ENCODE assay signal across 8 cellular contexts in genomic region chr7:113085781-113086390, GRCh38. TPM values are rescaled to one million over a fixed set of nuclear protein-coding genes. Genes with fewer than 3 reads are reported as not detected.
DNase-seq lines count a peak whose midpoint lies in the region; ATAC-seq, FAIRE-seq and TF ChIP-seq lines count a peak whose summit lies in the region.

No MANE protein-coding gene starts in this region.

- H3K4me2 ChIP-seq in keratinocyte (ENCODE audit: control insufficient read depth, extremely low read depth, insufficient read depth, low read depth, low read length): peak overlapping the region; percentile 92

- no peaks in the 10 kb centered on the region for H4K20me1 ChIP-seq in keratinocyte (ENCODE audit: control insufficient read depth, extremely low read depth, insufficient read depth, low read length)

- TF ChIP-seq CTCF in keratinocyte (optimal IDR thresholded peaks at IDR 0.05 in 1 of 3, IDR thresholded peaks at IDR 0.05 in 1 of 3, conservative IDR thresholded peaks at IDR 0.05 in 1 of 3; ENCODE audit: extremely low read depth in 1 of 3, insufficient read depth in 2 of 3, low read length in 3 of 3) (no peak), upper lobe of left lung (IDR thresholded peaks at IDR 0.05) (no peak), D721Med (IDR thresholded peaks at IDR 0.05; ENCODE audit: insufficient read depth, missing control alignments) (no peak)

- no peak overlapping the region for H3K9ac ChIP-seq in HUES64 (ENCODE audit: low read depth, low read length)
- H3K9ac ChIP-seq in keratinocyte (ENCODE audit: control insufficient read depth, extremely low read depth, insufficient read depth, low read length): no peak overlapping the region

- peak; percentile 51 for FAIRE-seq in keratinocyte (lab: Jason Lieb, UNC)
- no peak for FAIRE-seq in RCC 7860 (lab: Jason Lieb, UNC)
- FAIRE-seq in D721Med (lab: Jason Lieb, UNC): no peak

- H3K27me3 ChIP-seq in HUES64 (ENCODE audit: insufficient read depth, low read length) (peaks cover 64% of the 10 kb centered on the region), keratinocyte (ENCODE audit: control insufficient read depth, extremely low read depth, insufficient read depth, low read length) (no peaks in the 10 kb centered on the region), upper lobe of left lung (no peaks in the 10 kb centered on the region)

- H3K4me3 ChIP-seq in HUES64 (ENCODE audit: low read length) (peak overlapping the region; percentile 69), keratinocyte (ENCODE audit: control insufficient read depth in 2 of 3, extremely low read depth in 1 of 3, insufficient read depth in 2 of 3, low read depth in 1 of 3, low read length in 3 of 3) (peak overlapping the region in 2 of 3 experiments; percentile 3 to 48), upper lobe of left lung (peak overlapping the region in 3 of 4 donors; percentile 13 to 52 (median 44))

- H3K4me1 Mint-ChIP-seq in activated naive CD8-positive, alpha-beta T cell treated with anti-CD3 and anti-CD28 coated beads, Interleukin-2, amount 10 ng/mL, durations not matched to agents 7 days and 5 days: peaks cover 10% of the 10 kb centered on the region

- peaks cover 53% of the 10 kb centered on the region for H3K27me3 Mint-ChIP-seq in activated naive CD8-positive, alpha-beta T cell treated with anti-CD3 and anti-CD28 coated beads, Interleukin-2, amount 10 ng/mL, durations not matched to agents 7 days and 5 days

- WGBS in HUES64: 73% methylated on average over 16 of the region's 16 CpGs
- 35 to 38% methylated on average over 16 of the region's 16 CpGs for WGBS in upper lobe of left lung, 2 donors

- TF ChIP-seq EP300 in upper lobe of left lung (IDR thresholded peaks at IDR 0.05): no peak

- ATAC-seq in GM18907 (IDR thresholded peaks at IDR 0.05; ENCODE audit: unreplicated experiment): peak; percentile 22
- ATAC-seq in activated naive CD8-positive, alpha-beta T cell treated with anti-CD3 and anti-CD28 coated beads, Interleukin-2, amount 10 ng/mL, durations not matched to agents 7 days and 5 days (ENCODE audit: low read depth): no peak
- no peak for ATAC-seq in upper lobe of left lung (ENCODE audit: low FRiP score in 2 of 2)
- no peak for ATAC-seq in HG02610 (IDR thresholded peaks at IDR 0.05; ENCODE audit: unreplicated experiment)

- dilution Hi-C loops in keratinocyte (cut with MboI; ENCODE audit: extremely low pct_ligation_motif_present, low sequenced_read_pairs): no loop called here

- H3K4me1 ChIP-seq in HUES64 (ENCODE audit: insufficient read depth, low read length) (peaks cover 20% of the 10 kb centered on the region), keratinocyte (ENCODE audit: control insufficient read depth, extremely low read depth, insufficient read depth, low read length) (peaks cover 13% of the 10 kb centered on the region), upper lobe of left lung (peaks cover 0 to 12% (median 6%) of the 10 kb centered on the region in 4 donors)

- H3K27ac ChIP-seq in HUES64 (ENCODE audit: low read depth, low read length) (no peak overlapping the region), keratinocyte (ENCODE audit: control insufficient read depth, insufficient read depth, low read length) (no peak overlapping the region), upper lobe of left lung (no peak overlapping the region)

- no peak for TF ChIP-seq POLR2A in upper lobe of left lung (IDR thresholded peaks at IDR 0.05)

- H3K79me2 ChIP-seq in keratinocyte (ENCODE audit: control insufficient read depth, insufficient read depth, low read length): no peaks in the 10 kb centered on the region

- H3K36me3 Mint-ChIP-seq in activated naive CD8-positive, alpha-beta T cell treated with anti-CD3 and anti-CD28 coated beads, Interleukin-2, amount 10 ng/mL, durations not matched to agents 7 days and 5 days: no peaks in the 10 kb centered on the region

- no peak for DNase-seq in activated naive CD8-positive, alpha-beta T cell treated with anti-CD3 and anti-CD28 coated beads, Interleukin-2, amount 10 ng/mL, durations not matched to agents 7 days and 5 days
- DNase-seq in keratinocyte (ENCODE audit: low read depth, low spot score) (no peak), upper lobe of left lung (no peak), RCC 7860 (ENCODE audit: low spot score) (no peak), D721Med (ENCODE audit: insufficient read length, low spot score) (no peak)

- H3K27ac Mint-ChIP-seq in activated naive CD8-positive, alpha-beta T cell treated with anti-CD3 and anti-CD28 coated beads, Interleukin-2, amount 10 ng/mL, durations not matched to agents 7 days and 5 days: no peak overlapping the region

- H3K36me3 ChIP-seq in HUES64 (ENCODE audit: insufficient read depth, low read length) (no peaks in the 10 kb centered on the region), keratinocyte (ENCODE audit: control insufficient read depth in 2 of 2, extremely low read depth in 1 of 2, insufficient read depth in 2 of 2, low read length in 2 of 2) (no peaks in the 10 kb centered on the region), upper lobe of left lung (no peaks in the 10 kb centered on the region)

- H3K9me3 Mint-ChIP-seq in activated naive CD8-positive, alpha-beta T cell treated with anti-CD3 and anti-CD28 coated beads, Interleukin-2, amount 10 ng/mL, durations not matched to agents 7 days and 5 days: no peaks in the 10 kb centered on the region

- peak overlapping the region; percentile 51 for H3K4me3 Mint-ChIP-seq in activated naive CD8-positive, alpha-beta T cell treated with anti-CD3 and anti-CD28 coated beads, Interleukin-2, amount 10 ng/mL, durations not matched to agents 7 days and 5 days

- peak overlapping the region; percentile 88 for H2AFZ ChIP-seq in keratinocyte (ENCODE audit: control insufficient read depth, low read length)

- POLR2A ChIA-PET in activated naive CD8-positive, alpha-beta T cell treated with anti-CD3 and anti-CD28 coated beads, Interleukin-2, amount 10 ng/mL, durations not matched to agents 7 days and 5 days (lab: Charles Lee): no interaction called here

- no peaks in the 10 kb centered on the region for H3K9me1 ChIP-seq in keratinocyte (ENCODE audit: control insufficient read depth, extremely low read depth, insufficient read depth, low read length)

- H3K9me3 ChIP-seq in HUES64 (ENCODE audit: insufficient read depth, low read depth, low read length) (no peaks in the 10 kb centered on the region), keratinocyte (ENCODE audit: control insufficient read depth, low read depth, low read length) (no peaks in the 10 kb centered on the region), upper lobe of left lung (no peaks in the 10 kb centered on the region)

RNA-seq across cellular contexts. Expression of gene GPR85, which starts 0.7 kb away (rescaled TPM):
- polyA plus RNA-seq in HUES64 (2013, experiment 1 of 2): 0.25 TPM
- polyA plus RNA-seq in HUES64 (2013, experiment 2 of 2): 1.1 TPM
- not detected for total RNA-seq in activated naive CD8-positive, alpha-beta T cell treated with anti-CD3 and anti-CD28 coated beads, Interleukin-2, amount 10 ng/mL, durations not matched to agents 7 days and 5 days
- 1.6 to 2.0 TPM (median 2.0 TPM) in 3 replicates for polyA plus RNA-seq in keratinocyte
- polyA plus RNA-seq in keratinocyte (2011; ENCODE audit: low read depth): 0.11 TPM
- 0.71 and 1.3 TPM in 2 replicates for polyA plus RNA-seq in keratinocyte (2011; cell fraction: cytosol; rRNA removed)
- polyA plus RNA-seq in keratinocyte (2011; cell fraction: nucleus; rRNA removed): 1.6 and 1.9 TPM in 2 replicates
- polyA plus RNA-seq in keratinocyte (2012; ENCODE audit: low replicate concordance): 0.44 and 0.77 TPM in 2 replicates
- polyA minus RNA-seq in keratinocyte: 1.2 to 2.1 TPM (median 1.8 TPM) in 3 replicates
- polyA minus RNA-seq in keratinocyte (2011; cell fraction: cytosol; rRNA and poly(A)+ RNA removed): not detected
- polyA minus RNA-seq in keratinocyte (2011; cell fraction: nucleus; rRNA and poly(A)+ RNA removed): 0.84 and 1.9 TPM in 2 replicates
- 1 to 10 TPM in 3 of 6 donors, under 1 TPM in 1, not detected in 2; 0.39 to 3.3 (median 1.7) TPM for total RNA-seq in upper lobe of left lung

RNA-seq across cellular contexts. Expression of gene SMIM30, which starts 32.5 kb away (rescaled TPM):
- 34.4 TPM for polyA plus RNA-seq in HUES64 (2013, experiment 1 of 2)
- 49.7 TPM for polyA plus RNA-seq in HUES64 (2013, experiment 2 of 2)
- total RNA-seq in activated naive CD8-positive, alpha-beta T cell treated with anti-CD3 and anti-CD28 coated beads, Interleukin-2, amount 10 ng/mL, durations not matched to agents 7 days and 5 days: 10 to 100 TPM; 23.9 to 24.2 TPM
- polyA plus RNA-seq in keratinocyte: 57.5 to 94.5 TPM (median 77.5 TPM) in 3 replicates
- 19.4 TPM for polyA plus RNA-seq in keratinocyte (2011; ENCODE audit: low read depth)
- polyA plus RNA-seq in keratinocyte (2011; cell fraction: cytosol; rRNA removed): 61.1 and 114 TPM in 2 replicates
- polyA plus RNA-seq in keratinocyte (2011; cell fraction: nucleus; rRNA removed): 21.9 and 23.3 TPM in 2 replicates
- polyA plus RNA-seq in keratinocyte (2012; ENCODE audit: low replicate concordance): 37.0 and 55.9 TPM in 2 replicates
- polyA minus RNA-seq in keratinocyte: 18.6 to 27.9 TPM (median 26.5 TPM) in 3 replicates
- 19.6 TPM for polyA minus RNA-seq in keratinocyte (2011; cell fraction: cytosol; rRNA and poly(A)+ RNA removed)
- 3.9 and 8.4 TPM in 2 replicates for polyA minus RNA-seq in keratinocyte (2011; cell fraction: nucleus; rRNA and poly(A)+ RNA removed)
- total RNA-seq in upper lobe of left lung: 10 to 100 TPM in 5 of 6 donors, 1 to 10 TPM in 1; 8.4 to 48.8 (median 34.9) TPM
